In genomic region chr1:31198591-31198990, GRCh38 we compare ENCODE assay signal across 1 cellular context.
TF ChIP-seq lines count a peak whose summit lies in the region.

No MANE protein-coding gene starts in this region.

TF ChIP-seq in WTC11, 78 proteins besides CTCF, POLR2A, EP300 and RAD21 (continued from another document):
- TF ChIP-seq CDX4 (CRISPR knock-in tag; IDR thresholded peaks at IDR 0.05; ENCODE audit: borderline replicate concordance) (no peak), E2F5 (CRISPR knock-in tag; IDR thresholded peaks at IDR 0.05) (no peak), PRDM15 (CRISPR knock-in tag; IDR thresholded peaks at IDR 0.05) (no peak), HMGA2 (CRISPR knock-in tag; IDR thresholded peaks at IDR 0.05) (no peak), ZNF512 (CRISPR knock-in tag; IDR thresholded peaks at IDR 0.05; ENCODE audit: borderline replicate concordance) (no peak), NR1H2 (CRISPR knock-in tag; IDR thresholded peaks at IDR 0.05) (no peak), ARID4B (CRISPR knock-in tag; IDR thresholded peaks at IDR 0.05; ENCODE audit: borderline replicate concordance) (no peak), ZNF532 (CRISPR knock-in tag; IDR thresholded peaks at IDR 0.05; ENCODE audit: borderline replicate concordance) (no peak), HMGXB4 (CRISPR knock-in tag; IDR thresholded peaks at IDR 0.05) (no peak), TEAD4 (CRISPR knock-in tag; IDR thresholded peaks at IDR 0.05) (no peak), GRHL2 (CRISPR knock-in tag; IDR thresholded peaks at IDR 0.05; ENCODE audit: insufficient replicate concordance, severe bottlenecking) (no peak), JUN (CRISPR knock-in tag; IDR thresholded peaks at IDR 0.05) (no peak)
TF ChIP-seq in WTC11: peak in this region for 0.
